1 cellular context compared by ENCODE assay signal in the genomic region with DNA sequence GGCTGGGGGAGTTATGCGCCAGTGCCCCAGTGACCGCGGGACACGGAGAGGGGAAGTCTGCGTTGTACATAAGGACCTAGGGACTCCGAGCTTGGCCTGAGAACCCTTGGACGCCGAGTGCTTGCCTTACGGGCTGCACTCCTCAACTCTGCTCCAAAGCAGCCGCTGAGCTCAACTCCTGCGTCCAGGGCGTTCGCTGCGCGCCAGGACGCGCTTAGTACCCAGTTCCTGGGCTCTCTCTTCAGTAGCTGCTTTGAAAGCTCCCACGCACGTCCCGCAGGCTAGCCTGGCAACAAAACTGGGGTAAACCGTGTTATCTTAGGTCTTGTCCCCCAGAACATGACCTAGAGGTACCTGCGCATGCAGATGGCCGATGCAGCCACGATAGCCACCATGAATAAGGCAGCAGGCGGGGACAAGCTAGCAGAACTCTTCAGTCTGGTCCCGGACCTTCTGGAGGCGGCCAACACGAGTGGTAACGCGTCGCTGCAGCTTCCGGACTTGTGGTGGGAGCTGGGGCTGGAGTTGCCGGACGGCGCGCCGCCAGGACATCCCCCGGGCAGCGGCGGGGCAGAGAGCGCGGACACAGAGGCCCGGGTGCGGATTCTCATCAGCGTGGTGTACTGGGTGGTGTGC.
TF ChIP-seq lines count a peak whose summit lies in the region.

A gene with protein sequence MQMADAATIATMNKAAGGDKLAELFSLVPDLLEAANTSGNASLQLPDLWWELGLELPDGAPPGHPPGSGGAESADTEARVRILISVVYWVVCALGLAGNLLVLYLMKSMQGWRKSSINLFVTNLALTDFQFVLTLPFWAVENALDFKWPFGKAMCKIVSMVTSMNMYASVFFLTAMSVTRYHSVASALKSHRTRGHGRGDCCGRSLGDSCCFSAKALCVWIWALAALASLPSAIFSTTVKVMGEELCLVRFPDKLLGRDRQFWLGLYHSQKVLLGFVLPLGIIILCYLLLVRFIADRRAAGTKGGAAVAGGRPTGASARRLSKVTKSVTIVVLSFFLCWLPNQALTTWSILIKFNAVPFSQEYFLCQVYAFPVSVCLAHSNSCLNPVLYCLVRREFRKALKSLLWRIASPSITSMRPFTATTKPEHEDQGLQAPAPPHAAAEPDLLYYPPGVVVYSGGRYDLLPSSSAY (plus strand): TSS at position 6 of the 636 bp plus-strand sequence. CDS start 355 bp downstream, at position 361.

TF ChIP-seq in K562, 482 proteins besides CTCF, POLR2A, EP300 and RAD21 (continued from another document):
- TF ChIP-seq, protein P1, sequence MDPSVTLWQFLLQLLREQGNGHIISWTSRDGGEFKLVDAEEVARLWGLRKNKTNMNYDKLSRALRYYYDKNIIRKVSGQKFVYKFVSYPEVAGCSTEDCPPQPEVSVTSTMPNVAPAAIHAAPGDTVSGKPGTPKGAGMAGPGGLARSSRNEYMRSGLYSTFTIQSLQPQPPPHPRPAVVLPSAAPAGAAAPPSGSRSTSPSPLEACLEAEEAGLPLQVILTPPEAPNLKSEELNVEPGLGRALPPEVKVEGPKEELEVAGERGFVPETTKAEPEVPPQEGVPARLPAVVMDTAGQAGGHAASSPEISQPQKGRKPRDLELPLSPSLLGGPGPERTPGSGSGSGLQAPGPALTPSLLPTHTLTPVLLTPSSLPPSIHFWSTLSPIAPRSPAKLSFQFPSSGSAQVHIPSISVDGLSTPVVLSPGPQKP (CRISPR knock-in tag; IDR thresholded peaks at IDR 0.05), result no peak
- no peak for TF ChIP-seq CREM (IDR thresholded peaks at IDR 0.05; ENCODE audit: low read depth)
